25 cellular contexts compared by ENCODE assay signal in genomic region chr2:72454236-72454635, GRCh38.
"Had no signal": no experiment of that assay in that cellular context is flagged by ENCODE, and none has a peak within 500 bp of the region (broad histone marks: within the 10 kb centered on the region; RNA-seq: fewer than 3 reads in every experiment).

No MANE protein-coding gene starts in this region.

- H3K27me3 ChIP-seq: neural progenitor cell, neutrophil, right atrium auricular region, stomach, testis, thyroid gland, transverse colon, upper lobe of left lung, vagina had no signal

- H3K27ac ChIP-seq: left ventricle myocardium inferior, neural progenitor cell, neutrophil, parathyroid adenoma, right atrium auricular region, skin epidermis, stomach, testis, thyroid gland, transverse colon, upper lobe of left lung, vagina had no signal

- H3K36me3 ChIP-seq: left ventricle myocardium inferior, neural progenitor cell, neutrophil, stomach, thyroid gland, transverse colon, upper lobe of left lung, vagina had no signal

- DNase-seq: islet precursor cell; left ventricle myocardium inferior; naive B cell; natural killer cell; nephron progenitor cell; occipital lobe; stimulated activated CD4-positive, alpha-beta T cell treated with anti-CD3 and anti-CD28 coated beads, Interleukin-12 subunit alpha, Interleukin-12 subunit beta, amount 100 ng/mL, for 4 hours; stimulated activated CD4-positive, alpha-beta T cell treated with anti-CD3 and anti-CD28 coated beads, Interleukin-15, amount 100 ng/mL, for 24 hours; stimulated activated CD4-positive, alpha-beta T cell treated with anti-CD3 and anti-CD28 coated beads, Interleukin-2, amount 100 ng/mL, for 24 hours; stimulated activated CD4-positive, alpha-beta T cell treated with anti-CD3 and anti-CD28 coated beads, Interleukin-4, amount 100 ng/mL, for 1 hour; stimulated activated naive B cell treated with anti-CD40 and anti-IgM and Interleukin-4, amounts not matched to agents 10 μg/mL and 1 μg/mL and 100 μg/mL, for 72 hours; stimulated activated naive CD8-positive, alpha-beta T cell treated with anti-CD3 and anti-CD28 coated beads, Interleukin-15, Interleukin-2, amounts not matched to agents 100 U/mL and 50 U/mL, for 24 hours; stomach; testis; thyroid gland; transverse colon; upper lobe of left lung had no signal

- H2AFZ ChIP-seq: neural progenitor cell, parathyroid adenoma had no signal

- H3K79me2 ChIP-seq: parathyroid adenoma had no signal

- ATAC-seq: natural killer cell; sciatic nerve; stimulated activated naive B cell treated with anti-CD40 and anti-IgM and Interleukin-4, amounts not matched to agents 10 μg/mL and 1 μg/mL and 100 μg/mL, for 72 hours; stimulated activated naive CD8-positive, alpha-beta T cell treated with anti-CD3 and anti-CD28 coated beads, Interleukin-15, Interleukin-2, amounts not matched to agents 100 U/mL and 50 U/mL, for 24 hours had no signal

- H3K9me3 ChIP-seq: left ventricle myocardium inferior, right atrium auricular region, stomach, testis, thyroid gland, transverse colon, upper lobe of left lung, vagina had no signal

- H3K4me2 ChIP-seq: neural progenitor cell had no signal

- H3K4me3 ChIP-seq: left ventricle myocardium inferior, lung, neural progenitor cell, right atrium auricular region, skin epidermis, stomach, testis, thyroid gland, transverse colon, upper lobe of left lung, vagina had no signal

- H3K4me1 ChIP-seq: left ventricle myocardium inferior, neural progenitor cell, right atrium auricular region, stomach, testis, thyroid gland, transverse colon, upper lobe of left lung, vagina had no signal

- H3K9ac ChIP-seq: neural progenitor cell, parathyroid adenoma had no signal
